27 cellular contexts compared by ENCODE assay signal in genomic region chr18:78517973-78518372, GRCh38.
"Had no signal": no experiment of that assay in that cellular context is flagged by ENCODE, and none has a peak within 500 bp of the region (broad histone marks: within the 10 kb centered on the region; RNA-seq: fewer than 3 reads in every experiment).

No MANE protein-coding gene starts in this region.

- DNase-seq: colonic mucosa; dermis blood vessel endothelial cell; effector memory CD4-positive, alpha-beta T cell; erythroblast; esophagus squamous epithelium; foreskin melanocyte; hypothalamus; immature natural killer cell; mucosa of descending colon; naive B cell; stimulated activated CD4-positive, alpha-beta T cell treated with anti-CD3 and anti-CD28 coated beads, Interleukin-12 subunit alpha, Interleukin-12 subunit beta, amount 100 ng/mL, for 4 hours; stimulated activated CD4-positive, alpha-beta T cell treated with anti-CD3 and anti-CD28 coated beads, Interleukin-1b, Interleukin-23, amount 100 ng/mL, for 48 hours; stimulated activated CD4-positive, alpha-beta T cell treated with anti-CD3 and anti-CD28 coated beads, Interleukin-4, amount 100 ng/mL, for 1 hour; stimulated activated CD8-positive, alpha-beta memory T cell treated with anti-CD3 and anti-CD28 coated beads, Interleukin-4, amount 100 ng/mL, for 48 hours; stimulated activated naive CD4-positive, alpha-beta T cell; stimulated activated naive CD8-positive, alpha-beta T cell treated with anti-CD3 and anti-CD28 coated beads, Interleukin-15, amount 100 ng/mL, for 72 hours had no signal

- H3K27me3 ChIP-seq: colonic mucosa, right atrium auricular region had no signal

- H3K27ac ChIP-seq: colonic mucosa, esophagus squamous epithelium, prostate gland, right atrium auricular region, tibial artery had no signal

- H3K4me1 Mint-ChIP-seq: immature natural killer cell; memory B cell; naive B cell; stimulated activated naive CD8-positive, alpha-beta T cell treated with anti-CD3 and anti-CD28 coated beads, Interleukin-15, amount 100 ng/mL, for 72 hours had no signal

- H3K27me3 Mint-ChIP-seq: naive B cell; natural killer cell treated with Interleukin-12 subunit alpha and Interleukin-12 subunit beta and Interleukin-15 and Interleukin-18, amount 100 ng/mL, for 72 hours; type B pancreatic cell had no signal

- H3K4me2 ChIP-seq: smooth muscle cell had no signal

- H3K36me3 ChIP-seq: colonic mucosa, esophagus squamous epithelium, prostate gland, right atrium auricular region, tibial artery had no signal

- H3K9me3 Mint-ChIP-seq: immature natural killer cell; memory B cell; natural killer cell treated with Interleukin-12 subunit alpha and Interleukin-12 subunit beta and Interleukin-15 and Interleukin-18, amount 100 ng/mL, for 72 hours; neural crest cell; stimulated activated naive CD8-positive, alpha-beta T cell treated with anti-CD3 and anti-CD28 coated beads, Interleukin-15, amount 100 ng/mL, for 72 hours; type B pancreatic cell had no signal

- H3K27ac Mint-ChIP-seq: immature natural killer cell; memory B cell; mesothelial cell of epicardium; naive B cell; natural killer cell treated with Interleukin-12 subunit alpha and Interleukin-12 subunit beta and Interleukin-15 and Interleukin-18, amount 100 ng/mL, for 72 hours; type B pancreatic cell had no signal

- H3K4me1 ChIP-seq: colonic mucosa, esophagus squamous epithelium, prostate gland, right atrium auricular region, tibial artery had no signal

- H3K4me3 ChIP-seq: colonic mucosa, esophagus squamous epithelium, lung, mucosa of descending colon, prostate gland, right atrium auricular region, smooth muscle cell, tibial artery had no signal

- ATAC-seq: mucosa of descending colon, sciatic nerve had no signal

- H3K9me3 ChIP-seq: colonic mucosa, esophagus squamous epithelium, prostate gland, right atrium auricular region, tibial artery had no signal

- H3K4me3 Mint-ChIP-seq: immature natural killer cell; memory B cell; mesothelial cell of epicardium; naive B cell; natural killer cell treated with Interleukin-12 subunit alpha and Interleukin-12 subunit beta and Interleukin-15 and Interleukin-18, amount 100 ng/mL, for 72 hours; neural crest cell; stimulated activated naive CD8-positive, alpha-beta T cell treated with anti-CD3 and anti-CD28 coated beads, Interleukin-15, amount 100 ng/mL, for 72 hours; type B pancreatic cell had no signal

- H3K36me3 Mint-ChIP-seq: immature natural killer cell; memory B cell; mesothelial cell of epicardium; naive B cell; natural killer cell treated with Interleukin-12 subunit alpha and Interleukin-12 subunit beta and Interleukin-15 and Interleukin-18, amount 100 ng/mL, for 72 hours; type B pancreatic cell had no signal
